Comparison of ENCODE assay signal across 10 cellular contexts in the genomic region with DNA sequence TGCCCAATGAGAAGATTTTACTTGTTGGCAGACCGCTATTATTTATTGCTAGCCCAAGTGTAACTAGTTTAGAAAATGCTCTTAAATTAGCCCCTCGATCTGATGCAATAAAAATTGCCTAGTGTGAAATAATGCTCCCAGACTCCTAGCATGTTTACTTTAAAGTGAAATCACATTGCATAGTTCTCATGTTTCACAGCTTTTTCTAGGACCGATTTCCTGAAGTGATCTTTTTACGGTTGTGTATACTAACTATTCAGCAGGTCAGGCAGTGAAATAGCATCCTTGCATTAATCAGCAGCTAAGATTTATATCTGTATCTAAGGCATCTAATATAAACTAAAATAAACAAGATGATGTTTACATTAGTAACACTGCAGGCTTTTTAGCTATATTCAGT. TPM values are rescaled to one million over a fixed set of nuclear protein-coding genes. Genes with fewer than 3 reads are reported as not detected.
DNase-seq lines count a peak whose midpoint lies in the region; ATAC-seq and TF ChIP-seq lines count a peak whose summit lies in the region.
"Had no signal": no experiment of that assay in that cellular context is flagged by ENCODE, and none has a peak within 500 bp of the region (broad histone marks: within the 10 kb centered on the region; RNA-seq: fewer than 3 reads in every experiment).

No MANE protein-coding gene starts in this region.

- peaks cover 8% of the 10 kb centered on the region for H3F3A ChIP-seq in PC-9 (ENCODE audit: insufficient read depth, low read depth)

- H4K20me1 ChIP-seq in mammary epithelial cell (ENCODE audit: insufficient read depth, low read length) (no peaks in the 10 kb centered on the region), PC-9 (ENCODE audit: insufficient read depth) (no peaks in the 10 kb centered on the region)

- no peak for TF ChIP-seq CTCF in MCF 10A (IDR thresholded peaks at IDR 0.05; ENCODE audit: unreplicated experiment)
- no peak for TF ChIP-seq CTCF in mammary epithelial cell (conservative IDR thresholded peaks at IDR 0.05 in 1 of 2, IDR thresholded peaks at IDR 0.05 in 1 of 2; ENCODE audit: extremely low read depth in 1 of 2, insufficient read depth in 1 of 2, low read depth in 1 of 2, low read length in 2 of 2)
- TF ChIP-seq CTCF in PC-9 (conservative IDR thresholded peaks at IDR 0.05), result no peak
- no peak for TF ChIP-seq CTCF in uterus (IDR thresholded peaks at IDR 0.05)

- peak overlapping the region; percentile 70 for H3K27ac Mint-ChIP-seq in MCF 10A (ENCODE audit: low read depth, unreplicated experiment)
- H3K27ac Mint-ChIP-seq: activated CD4-positive, alpha-beta T cell treated with anti-CD3 and anti-CD28 coated beads, Interleukin-2, amount 10 ng/mL, durations not matched to agents 7 days and 5 days had no signal

- no peak overlapping the region for H3K4me3 Mint-ChIP-seq in MCF 10A (ENCODE audit: unreplicated experiment)
- H3K4me3 Mint-ChIP-seq: activated CD4-positive, alpha-beta T cell treated with anti-CD3 and anti-CD28 coated beads, Interleukin-2, amount 10 ng/mL, durations not matched to agents 7 days and 5 days had no signal

- H3K9me2 ChIP-seq in PC-9 (ENCODE audit: insufficient read depth), result no peaks in the 10 kb centered on the region

- H3K9me3 ChIP-seq in mammary epithelial cell (replicated peaks; ENCODE audit: insufficient read depth, low read length) (no peaks in the 10 kb centered on the region), PC-9 (ENCODE audit: insufficient read depth, low read depth) (no peaks in the 10 kb centered on the region), uterus (no peaks in the 10 kb centered on the region)
- H3K9me3 ChIP-seq: breast epithelium had no signal

- H3K27ac ChIP-seq in mammary epithelial cell (ENCODE audit: insufficient read depth, low read depth, low read length) (no peak overlapping the region), PC-9 (peak overlapping the region; percentile 97), uterus (peak overlapping the region; percentile 5 to 31)
- H3K27ac ChIP-seq: breast epithelium had no signal

- peaks cover 15% of the 10 kb centered on the region for H3K36me3 Mint-ChIP-seq in MCF 10A (ENCODE audit: insufficient read depth, unreplicated experiment)

- no peaks in the 10 kb centered on the region for H3K9me3 Mint-ChIP-seq in MCF 10A (ENCODE audit: unreplicated experiment)
- H3K9me3 Mint-ChIP-seq: activated CD4-positive, alpha-beta T cell treated with anti-CD3 and anti-CD28 coated beads, Interleukin-2, amount 10 ng/mL, durations not matched to agents 7 days and 5 days had no signal

- no peaks in the 10 kb centered on the region for H3K79me2 ChIP-seq in mammary epithelial cell (ENCODE audit: insufficient read depth, low read length)
- H3K79me2 ChIP-seq in PC-9 (ENCODE audit: low read depth), result no peaks in the 10 kb centered on the region

- H3K4me1 ChIP-seq in mammary epithelial cell (ENCODE audit: insufficient read depth, low read length) (no peaks in the 10 kb centered on the region), PC-9 (replicated peaks; ENCODE audit: insufficient read depth) (peaks cover 17% of the 10 kb centered on the region), uterus (no peaks in the 10 kb centered on the region)
- H3K4me1 ChIP-seq: breast epithelium had no signal

- H2AFZ ChIP-seq in mammary epithelial cell (ENCODE audit: low read depth, low read length), result no peak overlapping the region
- H2AFZ ChIP-seq in PC-9, result peak overlapping the region; percentile 52; the same call in 1 of the 2 replicates

- no peaks in the 10 kb centered on the region for H3K27me3 ChIP-seq in mammary epithelial cell (ENCODE audit: insufficient read depth, low read length)
- H3K27me3 ChIP-seq in PC-9 (ENCODE audit: insufficient read depth, low read depth), result no peaks in the 10 kb centered on the region
- H3K27me3 ChIP-seq in uterus, result no peaks in the 10 kb centered on the region
- H3K27me3 ChIP-seq: breast epithelium had no signal

- no TSS peak for BruUV-seq in MCF 10A (replicated peaks; lab: Mats Ljungman, UMichigan)
- BruUV-seq in mammary epithelial cell (replicated peaks; lab: Mats Ljungman, UMichigan), result no TSS peak
- no TSS peak for BruUV-seq in PC-9 (replicated peaks; lab: Mats Ljungman, UMichigan)

- no peak overlapping the region for H3K9ac ChIP-seq in mammary epithelial cell (ENCODE audit: insufficient read depth, low read length)

- H3K4me3 ChIP-seq in mammary epithelial cell (replicated peaks in 1 of 3; ENCODE audit: insufficient read depth in 1 of 3, low read depth in 2 of 3, low read length in 3 of 3) (no peak overlapping the region), PC-9 (no peak overlapping the region), uterus (no peak overlapping the region)
- H3K4me3 ChIP-seq: breast epithelium had no signal

- WGBS in mammary epithelial cell (ENCODE audit: low coverage, missing lambda C conversion rate), result 94% methylated on average over 4 of the region's 4 CpGs

- H3K4me2 ChIP-seq in mammary epithelial cell (ENCODE audit: insufficient read depth, low read depth, low read length), result no peak overlapping the region
- H3K4me2 ChIP-seq in PC-9, result peak overlapping the region; percentile 43

- TF ChIP-seq POLR2A in uterus (IDR thresholded peaks at IDR 0.05), result no peak

- peak; percentile 77 for DNase-seq in MCF 10A (ENCODE audit: unreplicated experiment)
- no peak for DNase-seq in mammary epithelial cell
- peak in 1 of 2 experiments; percentile 83 for DNase-seq in PC-9
- peak; percentile 96 for DNase-seq in fibroblast of gingiva (ENCODE audit: low read depth)
- DNase-seq in uterus, result no peak
- DNase-seq: activated CD4-positive, alpha-beta T cell treated with anti-CD3 and anti-CD28 coated beads, Interleukin-2, amount 10 ng/mL, durations not matched to agents 7 days and 5 days had no signal

- in situ Hi-C loops in mammary epithelial cell (cut with MboI; ENCODE audit: low sequenced_read_pairs in 2 of 2), result no loop called here

- ATAC-seq in GM21619 (IDR thresholded peaks at IDR 0.05; ENCODE audit: unreplicated experiment) (no peak), GM18867 (IDR thresholded peaks at IDR 0.05; ENCODE audit: unreplicated experiment) (no peak), HG02798 (IDR thresholded peaks at IDR 0.05; ENCODE audit: poor library complexity, unreplicated experiment) (no peak)

- POLR2A ChIA-PET in MCF 10A (lab: Yijun Ruan, JAX) (interaction anchor here (0.6 to 1.4 kb wide), 3 partner anchors 8 to 250 kb away, joined by 3 read pairs; no protein-coding TSS in a partner anchor), PC-9 (lab: Charles Lee; ENCODE audit: unreplicated experiment) (interaction anchor here (0.7 kb wide), 1 partner anchor 223 kb away, joined by 5 read pairs; no protein-coding TSS in a partner anchor)

- CTCF ChIA-PET in MCF 10A (lab: Yijun Ruan, JAX) (interaction anchor here (0.6 kb wide), 2 partner anchors 275 to 508 kb away, joined by 4 to 6 read pairs; no protein-coding TSS in a partner anchor), mammary epithelial cell (lab: Charles Lee; ENCODE audit: low non-redundant PET) (no interaction called here), PC-9 (lab: Charles Lee) (interaction anchor here (0.5 kb wide), 1 partner anchor 24 kb away, joined by 7 read pairs; no protein-coding TSS in a partner anchor)

- H3K27me3 Mint-ChIP-seq in MCF 10A (ENCODE audit: insufficient read depth, unreplicated experiment), result no peaks in the 10 kb centered on the region
- H3K27me3 Mint-ChIP-seq: activated CD4-positive, alpha-beta T cell treated with anti-CD3 and anti-CD28 coated beads, Interleukin-2, amount 10 ng/mL, durations not matched to agents 7 days and 5 days had no signal

- H3K4me1 Mint-ChIP-seq in MCF 10A (ENCODE audit: insufficient read depth, unreplicated experiment), result peaks cover 8% of the 10 kb centered on the region

- H3K36me3 ChIP-seq in mammary epithelial cell (ENCODE audit: insufficient read depth, low read length) (peaks cover 3% of the 10 kb centered on the region), PC-9 (ENCODE audit: low read depth) (no peaks in the 10 kb centered on the region), uterus (no peaks in the 10 kb centered on the region)
- H3K36me3 ChIP-seq: breast epithelium had no signal

- dilution Hi-C loops in mammary epithelial cell (cut with HindIII; ENCODE audit: low sequenced_read_pairs), result no loop called here

- intact Hi-C loops in MCF 10A (cut with micrococcal nuclease), result no loop called here
- intact Hi-C loops in mammary epithelial cell (cut with micrococcal nuclease), result no loop called here
- intact Hi-C loops in PC-9 (cut with micrococcal nuclease; ENCODE audit: unreplicated experiment), result no loop called here
- intact Hi-C loops in uterus (cut with DNase I; ENCODE audit: low total_unique reads), result no loop called here

RNA-seq across cellular contexts. Expression of gene PMS1, which starts 52.4 kb away (rescaled TPM):
- total RNA-seq in MCF 10A (2022) (38.3 and 50.9 TPM in 2 replicates), mammary epithelial cell (10 to 100 TPM; 21.2 to 26.3 TPM), PC-9 (2021) (18.6 and 20.0 TPM in 2 replicates), uterus (100 to 1,000 TPM in 1 of 4 donors, 10 to 100 TPM in 3; 25.0 to 149 (median 58.5) TPM)
- polyA plus RNA-seq in mammary epithelial cell, result 7.9 TPM
- 27.8 TPM for polyA minus RNA-seq in mammary epithelial cell

RNA-seq across cellular contexts. Expression of gene ORMDL1, which starts 52.5 kb away (rescaled TPM):
- total RNA-seq in MCF 10A (2022), result 83.0 and 85.1 TPM in 2 replicates
- total RNA-seq in mammary epithelial cell, result 10 to 100 TPM; 44.3 to 56.2 TPM
- polyA plus RNA-seq in mammary epithelial cell, result 31.5 TPM
- 7.1 TPM for polyA minus RNA-seq in mammary epithelial cell
- 21.2 and 32.7 TPM in 2 replicates for total RNA-seq in PC-9 (2021)
- 10 to 100 TPM; 29.7 to 92.8 (median 66.9) TPM for total RNA-seq in uterus

Comparison
In these comparisons a context has a peak if more than half of its experiments do, and no peak if none do; other contexts are left out.
1. DNase-seq: peak in MCF 10A (single experiment) and fibroblast of gingiva (single experiment); none in mammary epithelial cell (single experiment) and uterus (0 of 2).